ENCODE assay signal across 17 cellular contexts in genomic region chr20:35708502-35708901, GRCh38. TPM values are rescaled to one million over a fixed set of nuclear protein-coding genes. Genes with fewer than 3 reads are reported as not detected.
DNase-seq lines count a peak whose midpoint lies in the region; ATAC-seq and TF ChIP-seq lines count a peak whose summit lies in the region.
"Had no signal": no experiment of that assay in that cellular context is flagged by ENCODE, and none has a peak within 500 bp of the region (broad histone marks: within the 10 kb centered on the region; RNA-seq: fewer than 3 reads in every experiment).

No MANE protein-coding gene starts in this region.

- no peak overlapping the region for H3K18ac ChIP-seq in mesenchymal stem cell (ENCODE audit: low read depth in 1 of 2, low read length in 2 of 2)

- TF ChIP-seq POLR2A in GM18505 (IDR thresholded peaks at IDR 0.05; ENCODE audit: borderline replicate concordance, extremely low read depth, insufficient read depth, insufficient read length) = peak; percentile 13

- peaks cover 71% of the 10 kb centered on the region for H3K36me3 Mint-ChIP-seq in activated CD8-positive, alpha-beta memory T cell treated with anti-CD3 and anti-CD28 coated beads, Interleukin-2, amount 10 ng/mL, durations not matched to agents 7 days and 5 days

- no peaks in the 10 kb centered on the region for H3K27me3 Mint-ChIP-seq in activated CD8-positive, alpha-beta memory T cell treated with anti-CD3 and anti-CD28 coated beads, Interleukin-2, amount 10 ng/mL, durations not matched to agents 7 days and 5 days

- H2BK5ac ChIP-seq in mesenchymal stem cell (ENCODE audit: low read depth, low read length, poor library complexity, severe bottlenecking) = no peak overlapping the region

- no peak overlapping the region for H2BK12ac ChIP-seq in mesenchymal stem cell (ENCODE audit: low read length in 2 of 2)

- no peak overlapping the region for H3K27ac ChIP-seq in mesenchymal stem cell (ENCODE audit: low read length, poor library complexity, severe bottlenecking)
- H3K27ac ChIP-seq: RWPE1, SJSA1 had no signal

- no peak overlapping the region for H3K23ac ChIP-seq in mesenchymal stem cell (ENCODE audit: low read length in 2 of 2)

- no peak overlapping the region for H3K4me3 Mint-ChIP-seq in activated CD8-positive, alpha-beta memory T cell treated with anti-CD3 and anti-CD28 coated beads, Interleukin-2, amount 10 ng/mL, durations not matched to agents 7 days and 5 days

- H3K79me1 ChIP-seq in mesenchymal stem cell (replicated peaks; ENCODE audit: low read length, poor library complexity, severe bottlenecking) = no peaks in the 10 kb centered on the region

- no peak for ATAC-seq in activated CD8-positive, alpha-beta memory T cell treated with anti-CD3 and anti-CD28 coated beads, Interleukin-2, amount 10 ng/mL, durations not matched to agents 7 days and 5 days
- ATAC-seq in GM18505 (IDR thresholded peaks at IDR 0.05; ENCODE audit: unreplicated experiment) (no peak), left lobe of liver (no peak)
- ATAC-seq in stimulated activated naive CD8-positive, alpha-beta T cell treated with anti-CD3 and anti-CD28 coated beads, Interleukin-15, Interleukin-2, amounts not matched to agents 100 U/mL and 50 U/mL, for 24 hours = no peak
- ATAC-seq: CD8-positive, alpha-beta T cell had no signal

- H3K27ac Mint-ChIP-seq in activated CD8-positive, alpha-beta memory T cell treated with anti-CD3 and anti-CD28 coated beads, Interleukin-2, amount 10 ng/mL, durations not matched to agents 7 days and 5 days = peak overlapping the region; percentile 18

- no peak overlapping the region for H3K4me3 ChIP-seq in mesenchymal stem cell (ENCODE audit: insufficient read depth in 1 of 2, low read depth in 1 of 2, low read length in 2 of 2)
- H3K4me3 ChIP-seq: SJSA1 had no signal

- no peak overlapping the region for H3K14ac ChIP-seq in mesenchymal stem cell (ENCODE audit: low read length in 2 of 2)

- no peak overlapping the region for H2AK5ac ChIP-seq in mesenchymal stem cell (ENCODE audit: low read length, severe bottlenecking)

- 100% methylated on average over 1 of the region's 1 CpG for WGBS in mesenchymal stem cell

- H2AFZ ChIP-seq in mesenchymal stem cell (ENCODE audit: low read depth, low read length) = no peak overlapping the region

- H2BK15ac ChIP-seq in mesenchymal stem cell (ENCODE audit: low read depth, poor library complexity, severe bottlenecking) = no peak overlapping the region

- CTCF ChIA-PET in activated CD8-positive, alpha-beta memory T cell treated with anti-CD3 and anti-CD28 coated beads, Interleukin-2, amount 10 ng/mL, durations not matched to agents 7 days and 5 days (lab: Charles Lee) = interaction anchor here (1.2 to 2.3 kb wide), 2 partner anchors 19 to 176 kb away, joined by 3 to 7 read pairs; no protein-coding TSS in a partner anchor

- H4K8ac ChIP-seq in mesenchymal stem cell (ENCODE audit: low read length) = no peak overlapping the region

- peaks cover 27 to 96% of the 10 kb centered on the region in 2 experiments for H3K36me3 ChIP-seq in mesenchymal stem cell (ENCODE audit: control insufficient read depth in 1 of 2, insufficient read depth in 2 of 2, low read depth in 1 of 2, low read length in 2 of 2)

- H4K91ac ChIP-seq in mesenchymal stem cell (ENCODE audit: low read length) = no peak overlapping the region

- no peaks in the 10 kb centered on the region for H3K9me3 ChIP-seq in mesenchymal stem cell (ENCODE audit: control insufficient read depth, low read length)
- H3K9me3 ChIP-seq: SJSA1 had no signal

- no peak for DNase-seq in activated CD8-positive, alpha-beta memory T cell treated with anti-CD3 and anti-CD28 coated beads, Interleukin-2, amount 10 ng/mL, durations not matched to agents 7 days and 5 days
- DNase-seq in activated CD8-positive, alpha-beta memory T cell treated with anti-CD3 and anti-CD28 coated beads for 24 hours = no peak
- no peak for DNase-seq in mesenchymal stem cell
- DNase-seq in left lobe of liver (ENCODE audit: low spot score) = no peak
- no peak for DNase-seq in NCI-H2029 (lab: John Stamatoyannopoulos, UW)
- DNase-seq in stimulated activated naive CD8-positive, alpha-beta T cell treated with anti-CD3 and anti-CD28 coated beads, Interleukin-15, Interleukin-2, amounts not matched to agents 100 U/mL and 50 U/mL, for 24 hours = no peak
- DNase-seq: 8988T; CD8-positive, alpha-beta T cell; GF-D8; H7; NCI-H187; NCI-H446; SW 1271 had no signal

- H3K9me3 Mint-ChIP-seq in activated CD8-positive, alpha-beta memory T cell treated with anti-CD3 and anti-CD28 coated beads, Interleukin-2, amount 10 ng/mL, durations not matched to agents 7 days and 5 days (ENCODE audit: low read depth) = no peaks in the 10 kb centered on the region
- H3K9me3 Mint-ChIP-seq: CD8-positive, alpha-beta T cell had no signal

- no peak overlapping the region for H3K4ac ChIP-seq in mesenchymal stem cell (ENCODE audit: low read depth in 1 of 2, low read length in 2 of 2)

- H3K4me1 Mint-ChIP-seq in activated CD8-positive, alpha-beta memory T cell treated with anti-CD3 and anti-CD28 coated beads, Interleukin-2, amount 10 ng/mL, durations not matched to agents 7 days and 5 days = peaks cover 50% of the 10 kb centered on the region

- no peaks in the 10 kb centered on the region for H3K27me3 ChIP-seq in mesenchymal stem cell (ENCODE audit: control insufficient read depth in 1 of 2, insufficient read depth in 1 of 2, low read length in 2 of 2)
- H3K27me3 ChIP-seq: SJSA1 had no signal

- H3K9ac ChIP-seq in mesenchymal stem cell (ENCODE audit: low read length) = peak overlapping the region; percentile 41

- H3K4me1 ChIP-seq in mesenchymal stem cell (ENCODE audit: control insufficient read depth, insufficient read depth, low read depth, low read length) = no peaks in the 10 kb centered on the region
- H3K4me1 ChIP-seq: SJSA1 had no signal

- H2BK120ac ChIP-seq in mesenchymal stem cell (ENCODE audit: low read depth, low read length) = no peak overlapping the region

- no peak overlapping the region for H3K4me2 ChIP-seq in mesenchymal stem cell (ENCODE audit: low read length, poor library complexity, severe bottlenecking)

TF ChIP-seq in PFSK-1, 5 proteins besides CTCF, POLR2A, EP300 and RAD21:
- peak; percentile 58; the same call in 1 of the 2 replicates for TF ChIP-seq POLR2AphosphoS5 (IDR thresholded peaks at IDR 0.05; ENCODE audit: low read depth, low read length)
- TF ChIP-seq TAF1 (IDR thresholded peaks at IDR 0.05; ENCODE audit: borderline replicate concordance, insufficient read depth, low read length) = no peak

RNA-seq across cellular contexts. Expression of gene ROMO1, which starts 9.3 kb away (rescaled TPM):
- 100 to 1,000 TPM; 115 to 122 TPM for total RNA-seq in activated CD8-positive, alpha-beta memory T cell treated with anti-CD3 and anti-CD28 coated beads, Interleukin-2, amount 10 ng/mL, durations not matched to agents 7 days and 5 days
- 377 TPM for polyA plus RNA-seq in PFSK-1 (2012; ENCODE audit: insufficient read length, low read depth)
- 553 TPM for polyA plus RNA-seq in mesenchymal stem cell (2013, experiment 1 of 2)
- polyA plus RNA-seq in mesenchymal stem cell (2013, experiment 2 of 2) = 561 TPM
- total RNA-seq in left lobe of liver = 103 TPM

RNA-seq across cellular contexts. Expression of gene NFS1, which starts 9.3 kb away (rescaled TPM):
- total RNA-seq in activated CD8-positive, alpha-beta memory T cell treated with anti-CD3 and anti-CD28 coated beads, Interleukin-2, amount 10 ng/mL, durations not matched to agents 7 days and 5 days = 10 to 100 TPM; 34.6 to 35.1 TPM
- 33.4 TPM for polyA plus RNA-seq in PFSK-1 (2012; ENCODE audit: insufficient read length, low read depth)
- 12.7 TPM for polyA plus RNA-seq in mesenchymal stem cell (2013, experiment 1 of 2)
- polyA plus RNA-seq in mesenchymal stem cell (2013, experiment 2 of 2) = 13.6 TPM
- 60.9 TPM for total RNA-seq in left lobe of liver

RNA-seq across cellular contexts. Expression of gene RBM39, which starts 33.6 kb away (rescaled TPM):
- total RNA-seq in activated CD8-positive, alpha-beta memory T cell treated with anti-CD3 and anti-CD28 coated beads, Interleukin-2, amount 10 ng/mL, durations not matched to agents 7 days and 5 days = 100 to 1,000 TPM; 357 to 360 TPM
- polyA plus RNA-seq in PFSK-1 (2012; ENCODE audit: insufficient read length, low read depth) = 130 TPM
- polyA plus RNA-seq in mesenchymal stem cell (2013, experiment 1 of 2) = 142 TPM
- polyA plus RNA-seq in mesenchymal stem cell (2013, experiment 2 of 2) = 138 TPM
- 102 TPM for total RNA-seq in left lobe of liver

RNA-seq across cellular contexts. Expression of gene CPNE1, which starts 43.8 kb away (rescaled TPM):
- total RNA-seq in activated CD8-positive, alpha-beta memory T cell treated with anti-CD3 and anti-CD28 coated beads, Interleukin-2, amount 10 ng/mL, durations not matched to agents 7 days and 5 days = 100 to 1,000 TPM; 277 to 286 TPM
- 429 TPM for polyA plus RNA-seq in PFSK-1 (2012; ENCODE audit: insufficient read length, low read depth)
- 94.1 TPM for polyA plus RNA-seq in mesenchymal stem cell (2013, experiment 1 of 2)
- 94.1 TPM for polyA plus RNA-seq in mesenchymal stem cell (2013, experiment 2 of 2)
- 42.3 TPM for total RNA-seq in left lobe of liver

RNA-seq across cellular contexts. Expression of gene RBM12, which starts 43.8 kb away (rescaled TPM):
- total RNA-seq in activated CD8-positive, alpha-beta memory T cell treated with anti-CD3 and anti-CD28 coated beads, Interleukin-2, amount 10 ng/mL, durations not matched to agents 7 days and 5 days = 100 to 1,000 TPM; 101 to 137 TPM
- 27.7 TPM for polyA plus RNA-seq in PFSK-1 (2012; ENCODE audit: insufficient read length, low read depth)
- 68.0 TPM for polyA plus RNA-seq in mesenchymal stem cell (2013, experiment 1 of 2)
- polyA plus RNA-seq in mesenchymal stem cell (2013, experiment 2 of 2) = 69.0 TPM
- 19.3 TPM for total RNA-seq in left lobe of liver
